8 cellular contexts compared by ENCODE assay signal in the genomic region with DNA sequence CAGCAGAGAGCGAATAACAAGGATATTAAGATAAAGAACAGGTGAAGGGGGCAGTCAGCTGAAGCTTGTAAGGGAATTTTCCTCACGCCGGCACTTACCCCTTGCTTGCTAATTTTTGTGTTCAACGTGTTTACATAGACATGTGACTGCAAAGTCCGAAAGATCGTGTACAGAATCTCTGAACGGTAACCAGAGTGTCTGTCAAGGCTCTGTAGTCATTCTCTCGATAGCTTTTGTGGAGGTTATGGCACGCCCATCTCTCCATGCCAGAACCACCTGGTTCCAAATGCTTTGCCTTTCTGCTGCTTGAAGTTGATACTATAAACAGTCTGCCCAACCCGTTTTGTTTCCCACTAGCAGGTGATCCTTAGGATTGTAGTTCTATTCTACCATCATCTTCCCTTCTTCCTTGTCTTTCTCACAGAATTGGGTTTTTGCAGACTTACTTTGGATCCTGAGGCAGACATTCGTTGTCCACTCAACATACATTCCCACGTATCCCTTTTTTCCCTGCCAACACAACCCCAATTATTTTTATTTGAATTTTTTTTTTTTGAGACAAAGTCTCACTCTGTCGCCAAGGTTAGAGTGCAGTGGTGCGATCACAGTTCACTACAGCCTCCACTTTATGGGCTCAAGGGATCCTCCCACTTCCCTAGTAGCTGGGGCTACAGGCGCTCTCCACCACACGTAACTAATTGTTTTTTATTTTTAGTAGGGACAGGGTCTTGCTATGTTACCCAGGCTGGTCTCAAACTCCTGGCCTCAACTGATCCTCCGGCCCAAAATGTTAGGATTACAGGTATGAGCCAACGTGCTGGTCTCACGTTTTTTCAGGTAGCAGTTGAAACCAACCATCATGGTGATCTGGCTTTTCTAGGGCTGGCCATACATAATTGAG. TPM values are rescaled to one million over a fixed set of nuclear protein-coding genes. Genes with fewer than 3 reads are reported as not detected.
DNase-seq lines count a peak whose midpoint lies in the region; ATAC-seq and TF ChIP-seq lines count a peak whose summit lies in the region.

No MANE protein-coding gene starts in this region.

- H3K4me3 ChIP-seq in BE2C (ENCODE audit: low read depth, low read length) = peak overlapping the region; percentile 80
- peak overlapping the region; percentile 68 to 91 (median 73) for H3K4me3 ChIP-seq in spleen

- no peaks in the 10 kb centered on the region for H3K36me3 ChIP-seq in BE2C
- H3K36me3 ChIP-seq in spleen = peaks cover 0 to 40% (median 7%) of the 10 kb centered on the region in 6 donors

- no peak for TF ChIP-seq POLR2A in spleen (IDR thresholded peaks at IDR 0.05)

- DNase-seq in BE2C (no peak), NCI-H526 (lab: John Stamatoyannopoulos, UW) (peak; percentile 35 to 58), iPS-NIHi7 (ENCODE audit: extremely low spot score) (peak; percentile 6), spleen (no peak)
- DNase-seq in activated CD4-positive, CD25-positive, alpha-beta regulatory T cell treated with anti-CD3 and anti-CD28 coated beads, Interleukin-2, amount 50 U/mL, for 72 hours = no peak

- ATAC-seq in GM18511 (IDR thresholded peaks at IDR 0.05; ENCODE audit: unreplicated experiment) (peak; percentile 5), HG02610 (IDR thresholded peaks at IDR 0.05; ENCODE audit: unreplicated experiment) (no peak)

- H3K9me3 ChIP-seq in BE2C (no peaks in the 10 kb centered on the region), spleen (no peaks in the 10 kb centered on the region)

- WGBS in spleen, 5 donors = 39 to 44% (median 40%) methylated on average over 19 of the region's 19 CpGs

- TF ChIP-seq CTCF in BE2C (IDR thresholded peaks at IDR 0.05; ENCODE audit: low read depth, low read length) (no peak), spleen (IDR thresholded peaks at IDR 0.05 in 8 of 11, conservative IDR thresholded peaks at IDR 0.05 in 3 of 11) (no peak)

- H3K4me1 ChIP-seq in BE2C (no peaks in the 10 kb centered on the region), spleen (peaks cover 20 to 42% (median 38%) of the 10 kb centered on the region in 6 donors)

- H3K27me3 ChIP-seq in BE2C (no peaks in the 10 kb centered on the region), spleen (replicated peaks in 1 of 7) (no peaks in the 10 kb centered on the region)

- peak overlapping the region; percentile 96 for H3K27ac ChIP-seq in angular gyrus (ENCODE audit: low read depth, low read length)
- peak overlapping the region; percentile 94 to 99 (median 99) for H3K27ac ChIP-seq in spleen

- intact Hi-C loops in spleen (cut with DNase I; ENCODE audit: low total_unique reads) = no loop called here

RNA-seq across cellular contexts. Expression of gene USP34, which starts 1.3 kb away (rescaled TPM):
- 33.6 TPM for polyA plus RNA-seq in BE2C (2012; ENCODE audit: insufficient read depth, insufficient read length, low read depth)
- 100 to 1,000 TPM; 124 to 222 (median 152) TPM for total RNA-seq in spleen
- 10 to 100 TPM; 52.1 to 59.8 (median 58.4) TPM for polyA plus RNA-seq in spleen

Comparison
In these comparisons a context has a peak if more than half of its experiments do, and no peak if none do; other contexts are left out.
1. DNase-seq: peak in NCI-H526 (2 of 2) and iPS-NIHi7 (single experiment); none in BE2C (single experiment), spleen (single experiment) and activated CD4-positive, CD25-positive, alpha-beta regulatory T cell treated with anti-CD3 and anti-CD28 coated beads, Interleukin-2, amount 50 U/mL, for 72 hours (single experiment).